In genomic region chr9:117587263-117587662, GRCh38 we compare ENCODE assay signal across 29 cellular contexts.
"Had no signal": no experiment of that assay in that cellular context is flagged by ENCODE, and none has a peak within 500 bp of the region (broad histone marks: within the 10 kb centered on the region; RNA-seq: fewer than 3 reads in every experiment).

No MANE protein-coding gene starts in this region.

- H3K4me3 ChIP-seq: adrenal gland, body of pancreas, cardiac muscle cell, colonic mucosa, heart right ventricle, hepatocyte had no signal

- H3K9me3 ChIP-seq: adrenal gland, body of pancreas, colonic mucosa had no signal

- H3K4me1 ChIP-seq: adrenal gland, body of pancreas, colonic mucosa, heart right ventricle had no signal

- DNase-seq: activated CD4-positive, alpha-beta memory T cell treated with anti-CD3 and anti-CD28 coated beads for 36 hours; activated CD4-positive, alpha-beta T cell treated with anti-CD3 and anti-CD28 coated beads for 36 hours; activated CD4-positive, alpha-beta T cell treated with anti-CD3 and anti-CD28 coated beads, Interleukin-2, amount 10 ng/mL, durations not matched to agents 24 days and 14 days; activated CD4-positive, CD25-positive, alpha-beta regulatory T cell; activated CD4-positive, CD25-positive, alpha-beta regulatory T cell treated with anti-CD3 and anti-CD28 coated beads, Interleukin-2, amount 50 U/mL, for 72 hours; activated CD8-positive, alpha-beta memory T cell treated with anti-CD3 and anti-CD28 coated beads, Interleukin-2, amount 10 ng/mL, durations not matched to agents 7 days and 5 days; activated CD8-positive, alpha-beta memory T cell treated with anti-CD3 and anti-CD28 coated beads, Interleukin-2, amount 50 U/mL, for 4 hours; activated CD8-positive, alpha-beta T cell treated with anti-CD3 and anti-CD28 coated beads, Interleukin-2, amount 10 ng/mL, durations not matched to agents 7 days and 5 days; activated effector memory CD4-positive, alpha-beta T cell treated with anti-CD3 and anti-CD28 coated beads, Interleukin-2, amount 50 U/mL, for 16 hours; activated naive CD4-positive, alpha-beta T cell treated with anti-CD3 and anti-CD28 coated beads for 36 hours; activated naive CD8-positive, alpha-beta T cell treated with anti-CD3 and anti-CD28 coated beads for 36 hours; activated naive CD8-positive, alpha-beta T cell treated with anti-CD3 and anti-CD28 coated beads, Interleukin-2, amount 50 U/mL, for 24 hours; activated T-cell treated with anti-CD3 and anti-CD28 coated beads, Interleukin-2, amount 50 U/mL, for 1 hour; activated T-cell treated with anti-CD3 and anti-CD28 coated beads, Interleukin-2, amount 50 U/mL, for 48 hours; adrenal gland; amygdala; aorta; body of pancreas; central memory CD4-positive, alpha-beta T cell; cerebellar nuclear complex; colonic mucosa; effector CD8-positive, alpha-beta T cell; foreskin fibroblast; heart right ventricle; T-helper 2 cell had no signal

- H2AFZ ChIP-seq: hepatocyte had no signal

- H3K36me3 ChIP-seq: adrenal gland, cardiac muscle cell, colonic mucosa, heart right ventricle had no signal

- H3K4me2 ChIP-seq: hepatocyte had no signal

- H3K79me2 ChIP-seq: hepatocyte had no signal

- H3K27ac ChIP-seq: adrenal gland, body of pancreas, cardiac muscle cell, colonic mucosa, epithelial cell of prostate, heart right ventricle, hepatocyte had no signal

- ATAC-seq: activated CD4-positive, alpha-beta T cell treated with anti-CD3 and anti-CD28 coated beads for 36 hours; activated CD8-positive, alpha-beta memory T cell treated with anti-CD3 and anti-CD28 coated beads, Interleukin-2, amount 10 ng/mL, durations not matched to agents 7 days and 5 days; activated CD8-positive, alpha-beta T cell treated with anti-CD3 and anti-CD28 coated beads, Interleukin-2, amount 10 ng/mL, durations not matched to agents 7 days and 5 days; activated naive CD8-positive, alpha-beta T cell treated with anti-CD3 and anti-CD28 coated beads, Interleukin-2, amount 50 U/mL, for 24 hours; body of pancreas; esophagus mucosa; heart right ventricle had no signal

- H3K27me3 ChIP-seq: adrenal gland, body of pancreas, cardiac muscle cell, colonic mucosa, hepatocyte had no signal
